Comparison of ENCODE assay signal across 10 cellular contexts in the genomic region with DNA sequence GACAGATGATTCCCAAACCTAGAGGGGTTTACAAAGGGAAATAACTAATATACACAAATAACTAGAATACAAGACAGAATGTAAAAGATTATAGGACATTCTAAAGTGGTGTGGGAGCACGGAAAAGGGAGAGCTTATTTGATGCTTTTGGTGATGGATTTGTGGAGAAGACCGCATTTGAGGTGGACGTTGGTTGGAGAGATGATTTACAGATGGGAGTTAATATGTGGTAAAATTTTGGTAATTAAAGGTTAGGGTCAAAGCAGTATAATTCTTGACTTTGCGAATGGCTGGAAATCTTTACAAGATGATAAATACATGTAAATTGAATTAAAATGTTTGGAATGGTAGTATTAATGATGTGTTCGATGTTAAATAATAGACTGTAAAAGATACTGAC. TPM values are rescaled to one million over a fixed set of nuclear protein-coding genes. Genes with fewer than 3 reads are reported as not detected.
DNase-seq lines count a peak whose midpoint lies in the region; ATAC-seq and TF ChIP-seq lines count a peak whose summit lies in the region.
"Had no signal": no experiment of that assay in that cellular context is flagged by ENCODE, and none has a peak within 500 bp of the region (broad histone marks: within the 10 kb centered on the region; RNA-seq: fewer than 3 reads in every experiment).

No MANE protein-coding gene starts in this region.

- H3K4me3 Mint-ChIP-seq in activated naive CD8-positive, alpha-beta T cell treated with anti-CD3 and anti-CD28 coated beads, Interleukin-2, amount 10 ng/mL, durations not matched to agents 7 days and 5 days = peak overlapping the region; percentile 91

- H3K9me3 ChIP-seq in A673 (ENCODE audit: low read depth, low read length, poor library complexity, severe bottlenecking) (no peaks in the 10 kb centered on the region), HEK293 (ENCODE audit: control insufficient read depth, insufficient read depth, low read depth, low read length) (no peaks in the 10 kb centered on the region), left lung (no peaks in the 10 kb centered on the region), body of pancreas (no peaks in the 10 kb centered on the region)

- H3K27me3 Mint-ChIP-seq in activated naive CD8-positive, alpha-beta T cell treated with anti-CD3 and anti-CD28 coated beads, Interleukin-2, amount 10 ng/mL, durations not matched to agents 7 days and 5 days = no peaks in the 10 kb centered on the region

- H3K36me3 ChIP-seq in A673 (ENCODE audit: insufficient read depth, low read length, poor library complexity, severe bottlenecking) = no peaks in the 10 kb centered on the region
- H3K36me3 ChIP-seq in HEK293 (ENCODE audit: control insufficient read depth in 2 of 2, insufficient read depth in 1 of 2, low read length in 2 of 2) = no peaks in the 10 kb centered on the region
- no peaks in the 10 kb centered on the region for H3K36me3 ChIP-seq in left lung
- H3K36me3 ChIP-seq in body of pancreas (replicated peaks in 1 of 2; ENCODE audit: insufficient read depth in 1 of 2, low read depth in 2 of 2) = no peaks in the 10 kb centered on the region

- no peaks in the 10 kb centered on the region for H3K9me3 Mint-ChIP-seq in activated naive CD8-positive, alpha-beta T cell treated with anti-CD3 and anti-CD28 coated beads, Interleukin-2, amount 10 ng/mL, durations not matched to agents 7 days and 5 days

- POLR2A ChIA-PET in A673 (lab: Charles Lee; ENCODE audit: low non-redundant PET) (interaction anchor here (0.6 kb wide), 2 partner anchors 98 to 592 kb away, joined by 3 to 13 read pairs; no protein-coding TSS in a partner anchor), HEK293 (lab: Yijun Ruan, JAX) (interaction anchor here (1.0 to 1.2 kb wide), 3 partner anchors 26 to 299 kb away, joined by 3 to 5 read pairs (median 4); partner anchors contain the start of genes CCDC32, RPUSD2 and VPS18)
- POLR2A ChIA-PET in activated naive CD8-positive, alpha-beta T cell treated with anti-CD3 and anti-CD28 coated beads, Interleukin-2, amount 10 ng/mL, durations not matched to agents 7 days and 5 days (lab: Charles Lee) = interaction anchor here (0.7 to 2.6 kb wide), 6 partner anchors 11 to 738 kb away, joined by 3 to 9 read pairs (median 3); partner anchors contain the start of genes CCDC32, NUSAP1, OIP5 and RAD51

- H3K27ac ChIP-seq in A673 (ENCODE audit: low read depth, low read length, poor library complexity, severe bottlenecking) = no peak overlapping the region
- no peak overlapping the region for H3K27ac ChIP-seq in HEK293 (ENCODE audit: extremely low read depth, low read depth, low read length)
- no peak overlapping the region for H3K27ac ChIP-seq in left lung
- no peak overlapping the region for H3K27ac ChIP-seq in body of pancreas

- CTCF ChIA-PET in A673 (lab: Charles Lee) (no interaction called here), HEK293 (lab: Yijun Ruan, JAX) (no interaction called here)

- H3K27me3 ChIP-seq in A673 (replicated peaks; ENCODE audit: insufficient read depth, low read depth, low read length, poor library complexity) (no peaks in the 10 kb centered on the region), left lung (no peaks in the 10 kb centered on the region), body of pancreas (no peaks in the 10 kb centered on the region)

- no peak for DNase-seq in A673 (ENCODE audit: low spot score)
- no peak for DNase-seq in activated naive CD8-positive, alpha-beta T cell treated with anti-CD3 and anti-CD28 coated beads, Interleukin-2, amount 10 ng/mL, durations not matched to agents 7 days and 5 days
- DNase-seq in left lung = no peak
- no peak for DNase-seq in body of pancreas
- DNase-seq in mucosa of gallbladder (ENCODE audit: low spot score) = no peak
- DNase-seq in stimulated activated CD4-positive, alpha-beta T cell treated with anti-CD3 and anti-CD28 coated beads, Interleukin-4, amount 100 ng/mL, for 24 hours = no peak
- no peak for DNase-seq in iPS-NIHi11 (ENCODE audit: low spot score)
- DNase-seq: GDM1, occipital lobe had no signal

- H3K4me1 ChIP-seq in A673 (ENCODE audit: insufficient read depth, low read length, poor library complexity, severe bottlenecking) = no peaks in the 10 kb centered on the region
- H3K4me1 ChIP-seq in HEK293 (ENCODE audit: control insufficient read depth, insufficient read depth, low read length) = no peaks in the 10 kb centered on the region
- H3K4me1 ChIP-seq in left lung = peaks cover 0 to 20% of the 10 kb centered on the region in 2 donors
- H3K4me1 ChIP-seq in body of pancreas = peaks cover 10% of the 10 kb centered on the region

- intact Hi-C loops in A673 (cut with micrococcal nuclease; ENCODE audit: unreplicated experiment) (no loop called here), left lung (cut with DNase I) (no loop called here), body of pancreas (cut with DNase I) (no loop called here)

- no peak for ATAC-seq in activated naive CD8-positive, alpha-beta T cell treated with anti-CD3 and anti-CD28 coated beads, Interleukin-2, amount 10 ng/mL, durations not matched to agents 7 days and 5 days (ENCODE audit: low read depth)
- no peak for ATAC-seq in left lung
- no peak for ATAC-seq in body of pancreas

- no TSS peak for BruUV-seq in A673 (replicated peaks; lab: Mats Ljungman, UMichigan)

- WGBS in body of pancreas, 2 donors = 30 to 31% methylated on average over 5 of the region's 5 CpGs

- H3K4me3 ChIP-seq in A673 (ENCODE audit: low read depth, low read length, poor library complexity, severe bottlenecking) (peak overlapping the region; percentile 68), HEK293 (ENCODE audit: low read depth, low read length) (peak overlapping the region; percentile 52), left lung (peak overlapping the region; percentile 71 to 90), body of pancreas (no peak overlapping the region)

- peaks cover 9% of the 10 kb centered on the region for H3K36me3 Mint-ChIP-seq in activated naive CD8-positive, alpha-beta T cell treated with anti-CD3 and anti-CD28 coated beads, Interleukin-2, amount 10 ng/mL, durations not matched to agents 7 days and 5 days

- H3K27ac Mint-ChIP-seq in activated naive CD8-positive, alpha-beta T cell treated with anti-CD3 and anti-CD28 coated beads, Interleukin-2, amount 10 ng/mL, durations not matched to agents 7 days and 5 days = peak overlapping the region; percentile 97

- no peak for TF ChIP-seq POLR2A in body of pancreas (IDR thresholded peaks at IDR 0.05)

- H3K4me1 Mint-ChIP-seq in activated naive CD8-positive, alpha-beta T cell treated with anti-CD3 and anti-CD28 coated beads, Interleukin-2, amount 10 ng/mL, durations not matched to agents 7 days and 5 days = peaks cover 25% of the 10 kb centered on the region

- TF ChIP-seq CTCF in A673 (conservative IDR thresholded peaks at IDR 0.05; ENCODE audit: low read depth, low read length) (no peak), HEK293 (tag by site-specific recombination; IDR thresholded peaks at IDR 0.05) (no peak), left lung (IDR thresholded peaks at IDR 0.05) (no peak), body of pancreas (IDR thresholded peaks at IDR 0.05) (no peak)

TF ChIP-seq in HEK293, 187 proteins besides CTCF, POLR2A, EP300 and RAD21:
- peak; percentile 82 for TF ChIP-seq WT1 (tag by site-specific recombination; IDR thresholded peaks at IDR 0.05)
- TF ChIP-seq GFI1B (tag by site-specific recombination; IDR thresholded peaks at IDR 0.05) = no peak
- peak; percentile 27; the same call in 1 of the 2 replicates for TF ChIP-seq SP7 (tag by site-specific recombination; IDR thresholded peaks at IDR 0.05)
- TF ChIP-seq ZNF473 (tag by site-specific recombination; IDR thresholded peaks at IDR 0.05) = no peak

RNA-seq across cellular contexts. Expression of gene KNL1, which starts 1.2 kb away (rescaled TPM):
- total RNA-seq in A673 (2021) (36.7 and 40.3 TPM in 2 replicates), left lung (1 to 10 TPM; 2.7 to 5.9 TPM), body of pancreas (not detected), mucosa of gallbladder (2.3 TPM)
- 10 to 100 TPM; 43.8 to 46.2 TPM for total RNA-seq in activated naive CD8-positive, alpha-beta T cell treated with anti-CD3 and anti-CD28 coated beads, Interleukin-2, amount 10 ng/mL, durations not matched to agents 7 days and 5 days

RNA-seq across cellular contexts. Expression of gene RPUSD2, which starts 26.1 kb away (rescaled TPM):
- total RNA-seq in A673 (2021) = 17.0 and 18.1 TPM in 2 replicates
- 10 to 100 TPM; 15.8 to 17.7 TPM for total RNA-seq in activated naive CD8-positive, alpha-beta T cell treated with anti-CD3 and anti-CD28 coated beads, Interleukin-2, amount 10 ng/mL, durations not matched to agents 7 days and 5 days
- 1 to 10 TPM; 5.8 to 6.6 TPM for total RNA-seq in left lung
- total RNA-seq in body of pancreas = 1 to 10 TPM; 3.1 to 7.3 TPM
- total RNA-seq in mucosa of gallbladder = 8.1 TPM

RNA-seq across cellular contexts. Expression of gene CCDC32, which starts 30.4 kb away (rescaled TPM):
- 10.4 and 11.7 TPM in 2 replicates for total RNA-seq in A673 (2021)
- 10 to 100 TPM; 26.2 to 26.8 TPM for total RNA-seq in activated naive CD8-positive, alpha-beta T cell treated with anti-CD3 and anti-CD28 coated beads, Interleukin-2, amount 10 ng/mL, durations not matched to agents 7 days and 5 days
- 10 to 100 TPM; 19.4 to 29.5 TPM for total RNA-seq in left lung
- 10 to 100 TPM in 1 of 2 donors, 1 to 10 TPM in 1; 7.6 to 21.0 TPM for total RNA-seq in body of pancreas
- 33.0 TPM for total RNA-seq in mucosa of gallbladder

Comparison
In these comparisons a context has a peak if more than half of its experiments do, and no peak if none do; other contexts are left out.
1. H3K4me3 ChIP-seq: peak in A673 (single experiment), HEK293 (single experiment) and left lung (2 of 2); none in body of pancreas (0 of 2).